8 cellular contexts compared by ENCODE assay signal in genomic region chr1:35031103-35031452, GRCh38. TPM values are rescaled to one million over a fixed set of nuclear protein-coding genes. Genes with fewer than 3 reads are reported as not detected.
DNase-seq lines count a peak whose midpoint lies in the region; ATAC-seq and TF ChIP-seq lines count a peak whose summit lies in the region.

No MANE protein-coding gene starts in this region.

- peaks cover 33% of the 10 kb centered on the region for H3K36me3 Mint-ChIP-seq in Calu3 (ENCODE audit: insufficient read depth, unreplicated experiment)
- peaks cover 18% of the 10 kb centered on the region for H3K36me3 Mint-ChIP-seq in central memory CD8-positive, alpha-beta T cell (ENCODE audit: insufficient read depth)

- H3K4me3 Mint-ChIP-seq in Calu3 (ENCODE audit: low read depth, unreplicated experiment): peak overlapping the region; percentile 90
- H3K4me3 Mint-ChIP-seq in central memory CD8-positive, alpha-beta T cell: peak overlapping the region; percentile 96

- ATAC-seq in HG03280 (IDR thresholded peaks at IDR 0.05; ENCODE audit: unreplicated experiment) (peak; percentile 30), HG03460 (IDR thresholded peaks at IDR 0.05; ENCODE audit: unreplicated experiment) (no peak)
- peak; percentile 17 for ATAC-seq in central memory CD8-positive, alpha-beta T cell (replicated peaks; ENCODE audit: extremely low read depth, poor library complexity, severe bottlenecking)

- peak overlapping the region; percentile 89 for H3K4me3 ChIP-seq in WI38 (ENCODE audit: low read depth, low read length)

- TSS peak; percentile 78 for BruUV-seq in Calu3 (replicated peaks; lab: Mats Ljungman, UMichigan)

- no peaks in the 10 kb centered on the region for H3K27me3 Mint-ChIP-seq in Calu3 (ENCODE audit: unreplicated experiment)
- no peaks in the 10 kb centered on the region for H3K27me3 Mint-ChIP-seq in central memory CD8-positive, alpha-beta T cell

- H3K9me3 Mint-ChIP-seq in Calu3 (ENCODE audit: low read depth, unreplicated experiment): no peaks in the 10 kb centered on the region
- H3K9me3 Mint-ChIP-seq in central memory CD8-positive, alpha-beta T cell: no peaks in the 10 kb centered on the region

- H3K4me1 Mint-ChIP-seq in Calu3 (ENCODE audit: low read depth, unreplicated experiment): peaks cover 20% of the 10 kb centered on the region
- H3K4me1 Mint-ChIP-seq in central memory CD8-positive, alpha-beta T cell: peaks cover 41% of the 10 kb centered on the region

- CTCF ChIA-PET in Calu3 (lab: Charles Lee): interaction anchor here (0.8 to 1.7 kb wide), 2 partner anchors 48 to 172 kb away, joined by 3 to 5 read pairs; partner anchors contain the start of genes SMIM12 and ZMYM1

- no peak for TF ChIP-seq CTCF in Calu3 (IDR thresholded peaks at IDR 0.05; ENCODE audit: unreplicated experiment)
- no peak for TF ChIP-seq CTCF in WI38 (IDR thresholded peaks at IDR 0.05; ENCODE audit: low read depth, low read length)

- intact Hi-C loops in Calu3 (cut with micrococcal nuclease; ENCODE audit: unreplicated experiment): loop anchor here (5.0 kb wide), 1 partner anchor 46 kb away; the partner anchor contains the start of gene ZMYM1

- DNase-seq in Calu3 (peak; percentile 11), left kidney (ENCODE audit: low read depth, low spot score) (peak; percentile 66), H4 (ENCODE audit: low spot score) (no peak)
- peak in 1 of 2 donors; percentile 9 for DNase-seq in central memory CD8-positive, alpha-beta T cell (ENCODE audit: low spot score in 2 of 2)
- DNase-seq in stimulated activated CD4-positive, alpha-beta T cell treated with anti-CD3 and anti-CD28 coated beads, Interleukin-4, amount 100 ng/mL, for 4 hours: peak; percentile 21 to 36

- H3K27ac Mint-ChIP-seq in Calu3 (ENCODE audit: unreplicated experiment): peak overlapping the region; percentile 96
- H3K27ac Mint-ChIP-seq in central memory CD8-positive, alpha-beta T cell (ENCODE audit: low read depth): peak overlapping the region; percentile 95

RNA-seq across cellular contexts. Expression of gene ZMYM6, which starts 0.7 kb away (rescaled TPM):
- 16.7 and 31.4 TPM in 2 replicates for total RNA-seq in Calu3 (2022)
- total RNA-seq in H4 (2014; rRNA removed; shearing (Covaris generic)): 4.4 and 7.6 TPM in 2 replicates

RNA-seq across cellular contexts. Expression of gene TMEM35B, which starts 45.9 kb away (rescaled TPM):
- 22.6 and 27.6 TPM in 2 replicates for total RNA-seq in Calu3 (2022)
- 26.0 and 28.7 TPM in 2 replicates for total RNA-seq in H4 (2014; rRNA removed; shearing (Covaris generic))

RNA-seq across cellular contexts. Expression of gene ZMYM1, which starts 48.1 kb away (rescaled TPM):
- 33.4 and 40.2 TPM in 2 replicates for total RNA-seq in Calu3 (2022)
- total RNA-seq in H4 (2014; rRNA removed; shearing (Covaris generic)): 6.8 and 11.1 TPM in 2 replicates
